1 cellular context compared by ENCODE assay signal in the genomic region with DNA sequence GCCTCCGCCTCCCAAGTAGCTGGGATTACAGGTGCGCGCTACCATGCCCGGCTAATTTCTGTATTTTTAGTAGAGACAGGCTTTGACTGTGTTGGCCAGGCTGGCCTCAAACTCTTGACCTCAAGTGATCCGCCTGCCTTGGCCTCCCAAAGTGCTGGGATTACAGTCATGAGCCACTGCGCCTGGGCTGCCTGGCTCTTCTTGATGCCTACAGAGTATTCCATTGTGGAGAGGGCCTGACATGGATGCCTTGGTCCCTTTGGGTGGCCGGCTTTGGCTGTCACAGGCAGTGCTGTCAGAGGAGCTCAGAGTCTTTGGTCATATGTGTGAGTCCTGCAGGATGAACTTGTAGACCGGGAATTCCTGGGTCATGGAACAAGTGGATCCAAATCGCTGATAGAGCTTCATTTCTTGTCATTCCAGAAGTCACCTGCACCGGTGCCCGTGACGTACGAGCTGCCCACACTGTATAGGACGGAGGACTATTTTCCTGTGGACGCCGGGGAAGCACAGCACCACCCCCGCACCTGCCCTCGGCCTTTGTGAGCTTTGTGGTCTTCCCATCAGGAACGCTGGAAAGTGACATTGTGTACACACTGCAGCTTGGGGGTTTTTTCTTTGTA.
TF ChIP-seq lines count a peak whose summit lies in the region.

No MANE protein-coding gene starts in this region.

TF ChIP-seq in HepG2, 621 proteins besides CTCF, POLR2A, EP300 and RAD21:
- TF ChIP-seq MTERF4 (CRISPR knock-in tag; IDR thresholded peaks at IDR 0.05): no peak
- no peak for TF ChIP-seq SP140L (CRISPR knock-in tag; IDR thresholded peaks at IDR 0.05; ENCODE audit: borderline replicate concordance)
- TF ChIP-seq MAZ (IDR thresholded peaks at IDR 0.05; ENCODE audit: borderline replicate concordance, low read depth, low read length): no peak
- no peak for TF ChIP-seq MAZ (CRISPR knock-in tag; IDR thresholded peaks at IDR 0.05; ENCODE audit: low read depth)
- TF ChIP-seq ZNF276 (CRISPR knock-in tag; IDR thresholded peaks at IDR 0.05; ENCODE audit: low read depth): no peak
- TF ChIP-seq CENPX (CRISPR knock-in tag; IDR thresholded peaks at IDR 0.05): no peak
TF ChIP-seq in HepG2: peak in this region for 0.
